17 cellular contexts compared by ENCODE assay signal in genomic region chr6:9623228-9623832, GRCh38.
"Had no signal": no experiment of that assay in that cellular context is flagged by ENCODE, and none has a peak within 500 bp of the region (broad histone marks: within the 10 kb centered on the region; RNA-seq: fewer than 3 reads in every experiment).

No MANE protein-coding gene starts in this region.

- H3K27ac Mint-ChIP-seq: activated CD4-positive, alpha-beta T cell treated with anti-CD3 and anti-CD28 coated beads for 36 hours; activated naive CD4-positive, alpha-beta T cell treated with anti-CD3 and anti-CD28 coated beads, Interleukin-2, amount 50 U/mL, for 72 hours; dendritic cell treated with granulocyte-macrophage colony-stimulating factor and Interleukin-4, amounts not matched to agents 40 ng/mL and 50 ng/mL, for 4 days; progenitor cell of endocrine pancreas; WTC11 had no signal

- H3K4me3 ChIP-seq: adrenal gland, esophagus muscularis mucosa, gastroesophageal sphincter, heart right ventricle, left ventricle myocardium inferior, transverse colon, uterus had no signal

- H3K4me1 ChIP-seq: adrenal gland, esophagus muscularis mucosa, gastroesophageal sphincter, heart right ventricle, left ventricle myocardium inferior, transverse colon, uterus had no signal

- H3K36me3 Mint-ChIP-seq: activated naive CD4-positive, alpha-beta T cell treated with anti-CD3 and anti-CD28 coated beads, Interleukin-2, amount 50 U/mL, for 72 hours; WTC11 had no signal

- H3K27me3 ChIP-seq: adrenal gland, esophagus muscularis mucosa, gastroesophageal sphincter, heart right ventricle, transverse colon, uterus had no signal

- H3K27ac ChIP-seq: adrenal gland, esophagus muscularis mucosa, gastroesophageal sphincter, heart right ventricle, left ventricle myocardium inferior, transverse colon, uterus had no signal

- H3K36me3 ChIP-seq: adrenal gland, esophagus muscularis mucosa, gastroesophageal sphincter, heart right ventricle, left ventricle myocardium inferior, transverse colon, uterus had no signal

- DNase-seq: activated CD4-positive, alpha-beta T cell treated with anti-CD3 and anti-CD28 coated beads for 36 hours; activated CD4-positive, alpha-beta T cell treated with anti-CD3 and anti-CD28 coated beads, Interleukin-2, amount 50 U/mL, for 48 hours; activated gamma-delta T cell treated with Interleukin-2 at 50 U/mL for 16 hours; adrenal gland; effector CD8-positive, alpha-beta T cell; heart right ventricle; left ventricle myocardium inferior; stimulated activated CD4-positive, alpha-beta T cell treated with anti-CD3 and anti-CD28 coated beads, Interleukin-2, amount 100 ng/mL, for 24 hours; stimulated activated naive CD8-positive, alpha-beta T cell treated with anti-CD3 and anti-CD28 coated beads, Interleukin-15, Interleukin-2, amounts not matched to agents 100 U/mL and 50 U/mL, for 24 hours; transverse colon; uterus had no signal

- H3K9me3 ChIP-seq: adrenal gland, uterus had no signal

- ATAC-seq: activated CD4-positive, alpha-beta T cell treated with anti-CD3 and anti-CD28 coated beads for 36 hours; activated naive CD4-positive, alpha-beta T cell treated with anti-CD3 and anti-CD28 coated beads, Interleukin-2, amount 50 U/mL, for 72 hours; gastroesophageal sphincter; heart right ventricle; stimulated activated naive CD8-positive, alpha-beta T cell treated with anti-CD3 and anti-CD28 coated beads, Interleukin-15, Interleukin-2, amounts not matched to agents 100 U/mL and 50 U/mL, for 24 hours; WTC11 had no signal

- H3K4me3 Mint-ChIP-seq: activated CD4-positive, alpha-beta T cell treated with anti-CD3 and anti-CD28 coated beads for 36 hours; dendritic cell treated with granulocyte-macrophage colony-stimulating factor and Interleukin-4, amounts not matched to agents 40 ng/mL and 50 ng/mL, for 4 days; WTC11 had no signal

- H3K4me1 Mint-ChIP-seq: activated CD4-positive, alpha-beta T cell treated with anti-CD3 and anti-CD28 coated beads for 36 hours; WTC11 had no signal
